In the genomic region with DNA sequence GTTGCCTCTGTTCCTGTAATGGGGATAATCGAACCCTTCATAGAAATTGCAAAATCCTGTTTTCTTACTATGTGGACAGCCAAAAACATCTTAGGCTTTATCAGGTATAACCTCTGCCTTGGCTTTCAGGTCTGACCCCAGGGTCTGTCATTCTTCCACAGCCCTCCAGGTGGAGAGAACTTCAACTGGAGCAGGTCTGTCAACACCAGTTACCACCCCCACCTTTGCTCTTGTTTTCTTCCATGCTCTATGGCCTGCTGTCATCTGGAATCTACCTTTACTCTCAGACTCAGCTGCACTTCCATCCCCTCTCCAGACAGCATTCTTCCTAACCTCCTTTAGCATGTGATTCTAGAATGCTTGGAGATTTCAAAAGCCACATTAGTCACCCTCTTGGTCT, we compare ENCODE assay signal across 1 cellular context.
TF ChIP-seq lines count a peak whose summit lies in the region.

No MANE protein-coding gene starts in this region.

TF ChIP-seq in GM12878, 131 proteins besides CTCF, POLR2A, EP300 and RAD21:
- TF ChIP-seq SRF (IDR thresholded peaks at IDR 0.05; ENCODE audit: low read depth in 2 of 2, low read length in 2 of 2) (no peak), SMC3 (IDR thresholded peaks at IDR 0.05; ENCODE audit: borderline replicate concordance, low read length) (peak; percentile 16; the same call in 1 of the 2 replicates)
TF ChIP-seq in GM12878: peak in this region for 1.
